Comparison of ENCODE assay signal across 8 cellular contexts in the genomic region with DNA sequence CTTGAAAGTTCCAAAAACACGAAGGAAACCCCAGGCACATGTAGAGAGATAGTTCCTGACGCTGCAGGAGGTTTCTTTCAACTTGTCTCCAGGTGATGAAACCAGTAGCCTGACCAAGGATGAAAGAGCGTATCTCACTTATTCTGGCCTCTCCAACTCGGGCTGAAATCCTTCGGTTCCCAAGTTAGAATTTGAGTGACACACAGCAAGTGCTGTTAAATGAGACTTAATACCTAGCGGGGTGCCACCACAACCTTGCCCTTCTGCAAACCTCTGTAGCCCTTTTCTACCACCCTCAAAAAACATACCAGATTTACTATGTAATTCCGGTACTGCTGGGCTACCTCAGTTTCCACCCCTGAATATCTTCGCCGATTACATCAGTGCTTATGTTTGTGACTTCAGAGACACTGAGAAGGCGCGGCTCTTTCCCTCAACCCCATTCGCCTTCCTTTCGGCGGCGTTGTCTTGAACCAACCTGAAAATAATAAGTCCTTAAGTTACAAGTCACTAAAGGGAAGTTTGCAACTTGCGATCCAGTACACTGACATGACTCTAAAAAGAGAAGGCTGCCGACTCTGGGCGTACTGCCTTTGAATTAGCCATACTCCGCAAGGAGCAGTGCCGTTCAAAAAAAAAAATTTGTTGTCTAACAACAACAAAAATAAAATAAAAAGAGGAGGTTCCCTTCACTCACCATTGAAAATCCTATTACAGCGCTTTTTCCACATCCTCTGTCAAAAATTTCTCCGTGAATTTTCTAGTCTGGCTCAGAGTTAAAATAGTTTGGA.
A peak's percentile ranks its signal among the peaks of the same experiment; 100 is the strongest.
DNase-seq lines count a peak whose midpoint lies in the region; ATAC-seq and TF ChIP-seq lines count a peak whose summit lies in the region.

No MANE protein-coding gene starts in this region.

- no peaks in the 10 kb centered on the region for H3K36me3 Mint-ChIP-seq in activated naive CD4-positive, alpha-beta T cell treated with anti-CD3 and anti-CD28 coated beads for 36 hours (ENCODE audit: low read depth)
- peaks cover 7 to 9% of the 10 kb centered on the region in 2 donors for H3K36me3 Mint-ChIP-seq in stimulated activated naive B cell treated with anti-CD40 and anti-IgM and Interleukin-4, amounts not matched to agents 10 μg/mL and 1 μg/mL and 100 μg/mL, for 72 hours

- intact Hi-C loops in activated naive CD4-positive, alpha-beta T cell treated with anti-CD3 and anti-CD28 coated beads for 36 hours (cut with micrococcal nuclease), result loop anchor here (2.0 to 5.0 kb wide), 4 partner anchors 19 to 491 kb away; no protein-coding TSS in a partner anchor

- peak overlapping the region; percentile 47 for H3K4me3 ChIP-seq in epithelial cell of esophagus (ENCODE audit: low read length)

- H3K9me3 Mint-ChIP-seq in activated naive CD4-positive, alpha-beta T cell treated with anti-CD3 and anti-CD28 coated beads for 36 hours, result no peaks in the 10 kb centered on the region
- peaks cover 9 to 14% of the 10 kb centered on the region in 2 donors for H3K9me3 Mint-ChIP-seq in stimulated activated naive B cell treated with anti-CD40 and anti-IgM and Interleukin-4, amounts not matched to agents 10 μg/mL and 1 μg/mL and 100 μg/mL, for 72 hours

- TF ChIP-seq CTCF in epithelial cell of esophagus (IDR thresholded peaks at IDR 0.05; ENCODE audit: insufficient read depth, low read depth, low read length, missing control alignments), result no peak

- no peak for ATAC-seq in stimulated activated naive B cell treated with anti-CD40 and anti-IgM and Interleukin-4, amounts not matched to agents 10 μg/mL and 1 μg/mL and 100 μg/mL, for 72 hours (replicated peaks)
- no peak for ATAC-seq in GM21390 (IDR thresholded peaks at IDR 0.05; ENCODE audit: unreplicated experiment)
- no peak for ATAC-seq in activated CD4-positive, CD25-positive, alpha-beta regulatory T cell treated with anti-CD3 and anti-CD28 coated beads, Interleukin-2, amount 50 U/mL, for 24 hours

- H3K27me3 Mint-ChIP-seq in activated naive CD4-positive, alpha-beta T cell treated with anti-CD3 and anti-CD28 coated beads for 36 hours (ENCODE audit: low read depth), result peaks cover 76% of the 10 kb centered on the region
- peaks cover 57 to 80% of the 10 kb centered on the region in 2 donors for H3K27me3 Mint-ChIP-seq in stimulated activated naive B cell treated with anti-CD40 and anti-IgM and Interleukin-4, amounts not matched to agents 10 μg/mL and 1 μg/mL and 100 μg/mL, for 72 hours

- no peak for DNase-seq in activated naive CD4-positive, alpha-beta T cell treated with anti-CD3 and anti-CD28 coated beads for 36 hours
- no peak for DNase-seq in activated naive CD4-positive, alpha-beta T cell (lab: John Stamatoyannopoulos, UW)
- peak; percentile 11 for DNase-seq in RKO (ENCODE audit: low spot score)
- peak; percentile 44 for DNase-seq in epithelial cell of esophagus (ENCODE audit: low read depth)
- no peak for DNase-seq in stimulated activated naive B cell treated with anti-CD40 and anti-IgM and Interleukin-4, amounts not matched to agents 10 μg/mL and 1 μg/mL and 100 μg/mL, for 72 hours
- DNase-seq in middle frontal gyrus (ENCODE audit: extremely low spot score, low spot score), result no peak

- peak overlapping the region; percentile 49 for H3K4me3 Mint-ChIP-seq in activated naive CD4-positive, alpha-beta T cell treated with anti-CD3 and anti-CD28 coated beads for 36 hours
- peak overlapping the region in 1 of 2 donors; percentile 57 for H3K4me3 Mint-ChIP-seq in stimulated activated naive B cell treated with anti-CD40 and anti-IgM and Interleukin-4, amounts not matched to agents 10 μg/mL and 1 μg/mL and 100 μg/mL, for 72 hours

- peak overlapping the region; percentile 74 for H3K27ac Mint-ChIP-seq in activated naive CD4-positive, alpha-beta T cell treated with anti-CD3 and anti-CD28 coated beads for 36 hours
- peak overlapping the region; percentile 86 for H3K27ac Mint-ChIP-seq in stimulated activated naive B cell treated with anti-CD40 and anti-IgM and Interleukin-4, amounts not matched to agents 10 μg/mL and 1 μg/mL and 100 μg/mL, for 72 hours

- CTCF ChIA-PET in activated naive CD4-positive, alpha-beta T cell treated with anti-CD3 and anti-CD28 coated beads for 36 hours (lab: Charles Lee), result no interaction called here

- peaks cover 36% of the 10 kb centered on the region for H3K4me1 Mint-ChIP-seq in activated naive CD4-positive, alpha-beta T cell treated with anti-CD3 and anti-CD28 coated beads for 36 hours (ENCODE audit: low read depth)
- peaks cover 15 to 22% of the 10 kb centered on the region in 2 donors for H3K4me1 Mint-ChIP-seq in stimulated activated naive B cell treated with anti-CD40 and anti-IgM and Interleukin-4, amounts not matched to agents 10 μg/mL and 1 μg/mL and 100 μg/mL, for 72 hours

Comparison
In these comparisons a context has a peak if more than half of its experiments do, and no peak if none do; other contexts are left out.
1. DNase-seq: peak in RKO (single experiment) and epithelial cell of esophagus (single experiment); none in activated naive CD4-positive, alpha-beta T cell treated with anti-CD3 and anti-CD28 coated beads for 36 hours (single experiment), activated naive CD4-positive, alpha-beta T cell (0 of 4), stimulated activated naive B cell treated with anti-CD40 and anti-IgM and Interleukin-4, amounts not matched to agents 10 μg/mL and 1 μg/mL and 100 μg/mL, for 72 hours (single experiment) and middle frontal gyrus (single experiment).